In genomic region chr12:109783135-109783964, GRCh38 we compare ENCODE assay signal across 29 cellular contexts. TPM values are rescaled to one million over a fixed set of nuclear protein-coding genes. Genes with fewer than 3 reads are reported as not detected.
"Had no signal": no experiment of that assay in that cellular context is flagged by ENCODE, and none has a peak within 500 bp of the region (broad histone marks: within the 10 kb centered on the region; RNA-seq: fewer than 3 reads in every experiment).

No MANE protein-coding gene starts in this region.

- H3K9me3 ChIP-seq: adrenal gland, body of pancreas, colonic mucosa, gastrocnemius medialis, pancreas, prostate gland, suprapubic skin had no signal

- H3K27me3 ChIP-seq: adrenal gland, body of pancreas, colonic mucosa, gastrocnemius medialis, hepatocyte, pancreas, suprapubic skin had no signal

- H3K4me3 ChIP-seq: adrenal gland, body of pancreas, colonic mucosa, gastrocnemius medialis, hepatocyte, pancreas, prostate gland, skin epidermis, stomach, suprapubic skin, tibial artery had no signal

- H3K4me2 ChIP-seq: hepatocyte had no signal

- H3K4me1 ChIP-seq: adrenal gland, body of pancreas, colonic mucosa, gastrocnemius medialis, pancreas, prostate gland, stomach, suprapubic skin, tibial artery had no signal

- H2AFZ ChIP-seq: hepatocyte had no signal

- H3K27ac ChIP-seq: adrenal gland, body of pancreas, colonic mucosa, epithelial cell of prostate, gastrocnemius medialis, hepatocyte, pancreas, prostate gland, skin epidermis, stomach, suprapubic skin, tibial artery had no signal

- ATAC-seq: activated CD8-positive, alpha-beta T cell treated with anti-CD3 and anti-CD28 coated beads for 36 hours; activated naive CD4-positive, alpha-beta T cell treated with anti-CD3 and anti-CD28 coated beads, Interleukin-2, amount 50 U/mL, for 72 hours; activated T-cell treated with anti-CD3 and anti-CD28 coated beads, Interleukin-2, amount 50 U/mL, for 4 hours; activated T-helper 17 cell treated with anti-CD3 and anti-CD28 coated beads, Interleukin-2, amount 50 U/mL, for 72 hours; body of pancreas; gastrocnemius medialis; naive thymus-derived CD8-positive, alpha-beta T cell; pancreas; sciatic nerve had no signal

- DNase-seq: activated CD4-positive, alpha-beta T cell treated with anti-CD3 and anti-CD28 coated beads for 1 hour; activated CD4-positive, alpha-beta T cell treated with anti-CD3 and anti-CD28 coated beads, Interleukin-2, amount 10 ng/mL, durations not matched to agents 7 days and 5 days; activated CD8-positive, alpha-beta T cell treated with anti-CD3 and anti-CD28 coated beads for 36 hours; activated T-cell treated with anti-CD3 and anti-CD28 coated beads, Interleukin-2, amount 50 U/mL, for 4 hours; adrenal gland; aorta; body of pancreas; cerebellar nuclear complex; colonic mucosa; effector CD8-positive, alpha-beta T cell; gastrocnemius medialis; kidney; retina; stimulated activated CD4-positive, alpha-beta T cell treated with anti-CD3 and anti-CD28 coated beads, Interleukin-12 subunit alpha, Interleukin-12 subunit beta, amount 100 ng/mL, for 4 hours; stimulated activated CD4-positive, alpha-beta T cell treated with anti-CD3 and anti-CD28 coated beads, Interleukin-4, amount 100 ng/mL, for 1 hour; stomach; SW 1271; T1000; tibial artery had no signal

- H3K36me3 ChIP-seq: adrenal gland, colonic mucosa, gastrocnemius medialis, pancreas, prostate gland had no signal

RNA-seq across cellular contexts. Expression of gene TRPV4, which starts 49.8 kb away (rescaled TPM):
- polyA plus RNA-seq: naive thymus-derived CD8-positive, alpha-beta T cell had no signal
